ENCODE assay signal across 8 cellular contexts in genomic region chr2:197599285-197599965, GRCh38.
DNase-seq lines count a peak whose midpoint lies in the region; ATAC-seq and TF ChIP-seq lines count a peak whose summit lies in the region.

No MANE protein-coding gene starts in this region.

- POLR2A ChIA-PET in activated CD8-positive, alpha-beta T cell treated with anti-CD3 and anti-CD28 coated beads, Interleukin-2, amount 10 ng/mL, durations not matched to agents 7 days and 5 days (lab: Charles Lee) = interaction anchor here (1.0 kb wide), 1 partner anchor 83 kb away, joined by 4 read pairs; the partner anchor contains the start of gene MOB4

- H3K4me3 Mint-ChIP-seq in activated CD8-positive, alpha-beta T cell treated with anti-CD3 and anti-CD28 coated beads, Interleukin-2, amount 10 ng/mL, durations not matched to agents 7 days and 5 days = no peak overlapping the region
- H3K4me3 Mint-ChIP-seq in glutamatergic neuron (ENCODE audit: unreplicated experiment) = no peak overlapping the region

- DNase-seq in HCEC 1CT (peak; percentile 30), NCI-H2029 treated with DMSO at 0.1 percent for 48 hours (lab: John Stamatoyannopoulos, UW) (peak; percentile 10), glutamatergic neuron (no peak), cerebellar nuclear complex (lab: John Stamatoyannopoulos, UW) (no peak), middle frontal gyrus (ENCODE audit: extremely low spot score, low spot score) (no peak)
- DNase-seq in activated CD8-positive, alpha-beta T cell treated with anti-CD3 and anti-CD28 coated beads, Interleukin-2, amount 10 ng/mL, durations not matched to agents 7 days and 5 days = peak; percentile 47
- peak; percentile 8 for DNase-seq in stimulated activated CD4-positive, alpha-beta T cell treated with anti-CD3 and anti-CD28 coated beads, Interleukin-4, amount 100 ng/mL, for 48 hours (ENCODE audit: low read depth in 2 of 2)

- TF ChIP-seq CTCF in GM12874 (IDR thresholded peaks at IDR 0.05; ENCODE audit: insufficient read depth, low read depth, low read length) (peak; percentile 49), glutamatergic neuron (IDR thresholded peaks at IDR 0.05; ENCODE audit: partially characterized antibody, unreplicated experiment) (peak; percentile 42)

- H3K36me3 Mint-ChIP-seq in activated CD8-positive, alpha-beta T cell treated with anti-CD3 and anti-CD28 coated beads, Interleukin-2, amount 10 ng/mL, durations not matched to agents 7 days and 5 days (ENCODE audit: low read depth) = no peaks in the 10 kb centered on the region
- no peaks in the 10 kb centered on the region for H3K36me3 Mint-ChIP-seq in glutamatergic neuron (ENCODE audit: unreplicated experiment)

- H3K9me3 Mint-ChIP-seq in activated CD8-positive, alpha-beta T cell treated with anti-CD3 and anti-CD28 coated beads, Interleukin-2, amount 10 ng/mL, durations not matched to agents 7 days and 5 days (ENCODE audit: insufficient read depth) = no peaks in the 10 kb centered on the region
- H3K9me3 Mint-ChIP-seq in glutamatergic neuron (ENCODE audit: unreplicated experiment) = no peaks in the 10 kb centered on the region

- no peak overlapping the region for H3K27ac Mint-ChIP-seq in activated CD8-positive, alpha-beta T cell treated with anti-CD3 and anti-CD28 coated beads, Interleukin-2, amount 10 ng/mL, durations not matched to agents 7 days and 5 days
- H3K27ac Mint-ChIP-seq in glutamatergic neuron (ENCODE audit: unreplicated experiment) = no peak overlapping the region

- peaks cover 17% of the 10 kb centered on the region for H3K27me3 Mint-ChIP-seq in activated CD8-positive, alpha-beta T cell treated with anti-CD3 and anti-CD28 coated beads, Interleukin-2, amount 10 ng/mL, durations not matched to agents 7 days and 5 days (ENCODE audit: low read depth)
- peaks cover 2% of the 10 kb centered on the region for H3K27me3 Mint-ChIP-seq in glutamatergic neuron (ENCODE audit: unreplicated experiment)

- peaks cover 6% of the 10 kb centered on the region for H3K4me1 Mint-ChIP-seq in activated CD8-positive, alpha-beta T cell treated with anti-CD3 and anti-CD28 coated beads, Interleukin-2, amount 10 ng/mL, durations not matched to agents 7 days and 5 days (ENCODE audit: low read depth)
- no peaks in the 10 kb centered on the region for H3K4me1 Mint-ChIP-seq in glutamatergic neuron (ENCODE audit: low read depth, unreplicated experiment)

- ATAC-seq in activated CD8-positive, alpha-beta T cell treated with anti-CD3 and anti-CD28 coated beads, Interleukin-2, amount 10 ng/mL, durations not matched to agents 7 days and 5 days = peak; percentile 93

- CTCF ChIA-PET in activated CD8-positive, alpha-beta T cell treated with anti-CD3 and anti-CD28 coated beads, Interleukin-2, amount 10 ng/mL, durations not matched to agents 7 days and 5 days (lab: Charles Lee) = interaction anchor here (0.8 to 0.9 kb wide), 2 partner anchors 72 to 97 kb away, joined by 3 read pairs; no protein-coding TSS in a partner anchor

Comparison
In these comparisons a context has a peak if more than half of its experiments do, and no peak if none do; other contexts are left out.
1. DNase-seq: peak in HCEC 1CT (single experiment), NCI-H2029 treated with DMSO at 0.1 percent for 48 hours (single experiment), activated CD8-positive, alpha-beta T cell treated with anti-CD3 and anti-CD28 coated beads, Interleukin-2, amount 10 ng/mL, durations not matched to agents 7 days and 5 days (single experiment) and stimulated activated CD4-positive, alpha-beta T cell treated with anti-CD3 and anti-CD28 coated beads, Interleukin-4, amount 100 ng/mL, for 48 hours (2 of 2); none in glutamatergic neuron (single experiment), cerebellar nuclear complex (0 of 2) and middle frontal gyrus (single experiment).